ENCODE assay signal across 12 cellular contexts in genomic region chr19:38023661-38024574, GRCh38.
DNase-seq lines count a peak whose midpoint lies in the region; ATAC-seq and TF ChIP-seq lines count a peak whose summit lies in the region.
"Had no signal": no experiment of that assay in that cellular context is flagged by ENCODE, and none has a peak within 500 bp of the region (broad histone marks: within the 10 kb centered on the region; RNA-seq: fewer than 3 reads in every experiment).

No MANE protein-coding gene starts in this region.

- no peak overlapping the region for H2AK5ac ChIP-seq in H9 (ENCODE audit: insufficient read length, low read length)

- H2BK15ac ChIP-seq in H9 (ENCODE audit: low read depth, low read length) = no peak overlapping the region

- H3K14ac ChIP-seq in H9 (ENCODE audit: insufficient read depth, low read length) = no peak overlapping the region

- TF ChIP-seq CTCF in H9 (conservative IDR thresholded peaks at IDR 0.05) (no peak), activated B cell treated with CpG ODN at 0.5 μM for 24 hours (IDR thresholded peaks at IDR 0.05) (no peak), lower lobe of right lung (IDR thresholded peaks at IDR 0.05) (no peak)

- no peak overlapping the region for H2BK12ac ChIP-seq in H9 (ENCODE audit: insufficient read length, low read depth, low read length)

- H3K27me3 Mint-ChIP-seq in H9 (ENCODE audit: low read depth) = peaks cover 1% of the 10 kb centered on the region; the same call in 1 of the 2 replicates
- no peaks in the 10 kb centered on the region for H3K27me3 Mint-ChIP-seq in activated B cell treated with CpG ODN at 0.5 μM for 24 hours

- no peak overlapping the region for H2AFZ ChIP-seq in H9 (ENCODE audit: low read length)

- no peaks in the 10 kb centered on the region for H3K9me3 Mint-ChIP-seq in H9
- no peaks in the 10 kb centered on the region for H3K9me3 Mint-ChIP-seq in activated B cell treated with CpG ODN at 0.5 μM for 24 hours

- H3K23me2 ChIP-seq in H9 (ENCODE audit: insufficient read length, low read depth, low read length, poor library complexity, severe bottlenecking) = no peaks in the 10 kb centered on the region

- H3T11ph ChIP-seq in H9 (ENCODE audit: low read length) = no peak overlapping the region

- no peak overlapping the region for H3K56ac ChIP-seq in H9 (ENCODE audit: insufficient read length, low read depth, low read length)

- DNase-seq in H9 (no peak), activated B cell treated with CpG ODN at 0.5 μM for 24 hours (no peak), lower lobe of right lung (no peak), NCI-H2029 (lab: John Stamatoyannopoulos, UW) (no peak)
- DNase-seq in stimulated activated CD4-positive, alpha-beta T cell treated with anti-CD3 and anti-CD28 coated beads, Interleukin-4, amount 100 ng/mL, for 24 hours = no peak
- DNase-seq: activated CD8-positive, alpha-beta memory T cell treated with anti-CD3 and anti-CD28 coated beads for 24 hours; activated naive CD4-positive, alpha-beta T cell treated with anti-CD3 and anti-CD28 coated beads, Interleukin-2, amount 50 U/mL, for 16 hours; erythroblast; stimulated activated naive CD4-positive, alpha-beta T cell had no signal

- H3K27me3 ChIP-seq in H9 (ENCODE audit: insufficient read depth, low read length) = no peaks in the 10 kb centered on the region
- no peaks in the 10 kb centered on the region for H3K27me3 ChIP-seq in lower lobe of right lung (ENCODE audit: low read depth)
- no peaks in the 10 kb centered on the region for H3K27me3 ChIP-seq in skeletal muscle tissue (ENCODE audit: control insufficient read depth in 3 of 3, insufficient read depth in 3 of 3, low read length in 3 of 3)

- POLR2A ChIA-PET in activated B cell treated with CpG ODN at 0.5 μM for 24 hours (lab: Charles Lee) = interaction anchor here (0.6 to 2.6 kb wide), 5 partner anchors 9 to 312 kb away, joined by 3 to 14 read pairs (median 4); partner anchors contain the start of gene CATSPERG

- ATAC-seq in activated B cell treated with CpG ODN at 0.5 μM for 24 hours (ENCODE audit: low read depth) = peak; percentile 19
- ATAC-seq in lower lobe of right lung = peak in 1 of 2 donors; percentile 12
- no peak for ATAC-seq in GM21447 (IDR thresholded peaks at IDR 0.05; ENCODE audit: unreplicated experiment)
- ATAC-seq in GM19351 (IDR thresholded peaks at IDR 0.05; ENCODE audit: unreplicated experiment) = no peak

- H4K5ac ChIP-seq in H9 (ENCODE audit: insufficient read length, low read depth, low read length) = no peak overlapping the region

- H3K4me1 Mint-ChIP-seq in H9 (peaks cover 28 to 34% of the 10 kb centered on the region in 2 experiments), activated B cell treated with CpG ODN at 0.5 μM for 24 hours (peaks cover 94% of the 10 kb centered on the region)

- H3K79me1 ChIP-seq in H9 (ENCODE audit: insufficient read depth, low read depth, low read length, poor library complexity, severe bottlenecking) = no peaks in the 10 kb centered on the region

- H3K36me3 ChIP-seq in lower lobe of right lung = peaks cover under 1% of the 10 kb centered on the region
- H3K36me3 ChIP-seq in skeletal muscle tissue (ENCODE audit: control insufficient read depth in 3 of 3, insufficient read depth in 3 of 3, low read length in 3 of 3) = no peaks in the 10 kb centered on the region

- no peak overlapping the region for H3K4ac ChIP-seq in H9 (ENCODE audit: low read depth, low read length)

- no CpG with 5 or more reads among the region's 13 CpGs for WGBS in H9 (ENCODE audit: extremely low coverage, insufficient read length, low lambda C conversion rate)

- no peak overlapping the region for H3K4me3 ChIP-seq in lower lobe of right lung
- peak overlapping the region in 1 of 3 donors; percentile 29 for H3K4me3 ChIP-seq in skeletal muscle tissue (ENCODE audit: low read length in 3 of 3)

- H3K9ac ChIP-seq in H9 (ENCODE audit: extremely low read depth, insufficient read length, low read length) (no peak overlapping the region), skeletal muscle tissue (ENCODE audit: low read depth in 1 of 3, low read length in 3 of 3) (peak overlapping the region; percentile 34 to 50 (median 43))

- no peaks in the 10 kb centered on the region; a peak in 2 of 7 replicates for H3K36me3 Mint-ChIP-seq in H9 (ENCODE audit: insufficient read depth in 1 of 3, low read depth in 3 of 3)
- H3K36me3 Mint-ChIP-seq in activated B cell treated with CpG ODN at 0.5 μM for 24 hours (ENCODE audit: low read depth) = peaks cover 13% of the 10 kb centered on the region

- no peaks in the 10 kb centered on the region for H3K79me2 ChIP-seq in H9 (ENCODE audit: insufficient read depth, low read length)

- no peak overlapping the region for H3K18ac ChIP-seq in H9 (ENCODE audit: insufficient read length, low read depth, low read length)

- H3K27ac ChIP-seq in H9 (ENCODE audit: insufficient read length, low read depth, low read length) (no peak overlapping the region), lower lobe of right lung (peak overlapping the region; percentile 20), skeletal muscle tissue (ENCODE audit: low read depth, low read length) (peak overlapping the region; percentile 85)

- peaks cover 6% of the 10 kb centered on the region; the same call in 1 of the 2 replicates for H3K4me1 ChIP-seq in H9 (ENCODE audit: insufficient read depth, low read length)
- H3K4me1 ChIP-seq in lower lobe of right lung = peaks cover 25% of the 10 kb centered on the region
- H3K4me1 ChIP-seq in skeletal muscle tissue (ENCODE audit: control insufficient read depth in 3 of 3, insufficient read depth in 3 of 3, low read length in 3 of 3) = peaks cover 32 to 46% (median 38%) of the 10 kb centered on the region in 3 donors

- no peak overlapping the region for H2BK120ac ChIP-seq in H9 (ENCODE audit: low read depth, low read length, poor library complexity, severe bottlenecking)

- no peak overlapping the region for H2BK5ac ChIP-seq in H9 (ENCODE audit: insufficient read length, low read length)

- no peak overlapping the region for H3K4me2 ChIP-seq in H9 (ENCODE audit: insufficient read depth, insufficient read length, low read length)

- no peak overlapping the region for H4K91ac ChIP-seq in H9 (ENCODE audit: insufficient read length, low read depth, low read length)

- CTCF ChIA-PET in activated B cell treated with CpG ODN at 0.5 μM for 24 hours (lab: Charles Lee) = interaction anchor here (1.1 to 1.4 kb wide), 2 partner anchors 21 to 121 kb away, joined by 3 to 5 read pairs; no protein-coding TSS in a partner anchor

- H4K8ac ChIP-seq in H9 (replicated peaks; ENCODE audit: insufficient read length, low read depth, low read length) = no peak overlapping the region

- intact Hi-C loops in activated B cell treated with CpG ODN at 0.5 μM for 24 hours (cut with micrococcal nuclease) = no loop called here
- intact Hi-C loops in lower lobe of right lung (cut with DNase I) = no loop called here

- H4K20me1 ChIP-seq in H9 (ENCODE audit: control insufficient read depth, insufficient read depth, insufficient read length) = no peaks in the 10 kb centered on the region

- H3K4me3 Mint-ChIP-seq in H9 (no peak overlapping the region), activated B cell treated with CpG ODN at 0.5 μM for 24 hours (no peak overlapping the region)

- H3K27ac Mint-ChIP-seq in H9 (peak overlapping the region; percentile 42 to 94 (median 81); a peak in 6 of 7 replicates), activated B cell treated with CpG ODN at 0.5 μM for 24 hours (peak overlapping the region; percentile 79)

- no peak overlapping the region for H2BK20ac ChIP-seq in H9 (ENCODE audit: low read depth, low read length, poor library complexity, severe bottlenecking)

- H3K23ac ChIP-seq in H9 (ENCODE audit: insufficient read length, low read depth, low read length) = no peak overlapping the region

- H3K9me3 ChIP-seq in H9 (ENCODE audit: control insufficient read depth, low read depth, low read length) (no peaks in the 10 kb centered on the region), lower lobe of right lung (no peaks in the 10 kb centered on the region), skeletal muscle tissue (ENCODE audit: control insufficient read depth in 3 of 3, low read length in 3 of 3) (no peaks in the 10 kb centered on the region)
